In genomic region chr5:81003987-81004386, GRCh38 we compare ENCODE assay signal across 1 cellular context.
TF ChIP-seq lines count a peak whose summit lies in the region.

No MANE protein-coding gene starts in this region.

TF ChIP-seq in K562, 482 proteins besides CTCF, POLR2A, EP300 and RAD21 (continued from another document):
- TF ChIP-seq, protein P1, sequence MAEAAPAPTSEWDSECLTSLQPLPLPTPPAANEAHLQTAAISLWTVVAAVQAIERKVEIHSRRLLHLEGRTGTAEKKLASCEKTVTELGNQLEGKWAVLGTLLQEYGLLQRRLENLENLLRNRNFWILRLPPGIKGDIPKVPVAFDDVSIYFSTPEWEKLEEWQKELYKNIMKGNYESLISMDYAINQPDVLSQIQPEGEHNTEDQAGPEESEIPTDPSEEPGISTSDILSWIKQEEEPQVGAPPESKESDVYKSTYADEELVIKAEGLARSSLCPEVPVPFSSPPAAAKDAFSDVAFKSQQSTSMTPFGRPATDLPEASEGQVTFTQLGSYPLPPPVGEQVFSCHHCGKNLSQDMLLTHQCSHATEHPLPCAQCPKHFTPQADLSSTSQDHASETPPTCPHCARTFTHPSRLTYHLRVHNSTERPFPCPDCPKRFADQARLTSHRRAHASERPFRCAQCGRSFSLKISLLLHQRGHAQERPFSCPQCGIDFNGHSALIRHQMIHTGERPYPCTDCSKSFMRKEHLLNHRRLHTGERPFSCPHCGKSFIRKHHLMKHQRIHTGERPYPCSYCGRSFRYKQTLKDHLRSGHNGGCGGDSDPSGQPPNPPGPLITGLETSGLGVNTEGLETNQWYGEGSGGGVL (CRISPR knock-in tag; IDR thresholded peaks at IDR 0.05), result no peak
- TF ChIP-seq TBP (optimal IDR thresholded peaks at IDR 0.05; ENCODE audit: low read depth, low read length), result no peak
- TF ChIP-seq HES1 (IDR thresholded peaks at IDR 0.05; ENCODE audit: low read depth), result no peak
- no peak for TF ChIP-seq ZNF830 (CRISPR knock-in tag; IDR thresholded peaks at IDR 0.05)
- no peak for TF ChIP-seq TSC22D4 (tag; IDR thresholded peaks at IDR 0.05)
- no peak for TF ChIP-seq NR2C2 (CRISPR knock-in tag; IDR thresholded peaks at IDR 0.05)
- TF ChIP-seq NR2C2 (tag; IDR thresholded peaks at IDR 0.05), result no peak
- no peak for TF ChIP-seq NCOA6 (IDR thresholded peaks at IDR 0.05)
- no peak for TF ChIP-seq CAMTA2 (CRISPR knock-in tag; conservative IDR thresholded peaks at IDR 0.05)
- TF ChIP-seq, protein P2, sequence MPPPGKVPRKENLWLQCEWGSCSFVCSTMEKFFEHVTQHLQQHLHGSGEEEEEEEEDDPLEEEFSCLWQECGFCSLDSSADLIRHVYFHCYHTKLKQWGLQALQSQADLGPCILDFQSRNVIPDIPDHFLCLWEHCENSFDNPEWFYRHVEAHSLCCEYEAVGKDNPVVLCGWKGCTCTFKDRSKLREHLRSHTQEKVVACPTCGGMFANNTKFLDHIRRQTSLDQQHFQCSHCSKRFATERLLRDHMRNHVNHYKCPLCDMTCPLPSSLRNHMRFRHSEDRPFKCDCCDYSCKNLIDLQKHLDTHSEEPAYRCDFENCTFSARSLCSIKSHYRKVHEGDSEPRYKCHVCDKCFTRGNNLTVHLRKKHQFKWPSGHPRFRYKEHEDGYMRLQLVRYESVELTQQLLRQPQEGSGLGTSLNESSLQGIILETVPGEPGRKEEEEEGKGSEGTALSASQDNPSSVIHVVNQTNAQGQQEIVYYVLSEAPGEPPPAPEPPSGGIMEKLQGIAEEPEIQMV (tag; conservative IDR thresholded peaks at IDR 0.05; ENCODE audit: low read depth), result no peak
- no peak for TF ChIP-seq ZNF134 (CRISPR knock-in tag; conservative IDR thresholded peaks at IDR 0.05)
- no peak for TF ChIP-seq ZNF24 (IDR thresholded peaks at IDR 0.05)
- no peak for TF ChIP-seq NR2F6 (CRISPR knock-in tag; IDR thresholded peaks at IDR 0.05)
- TF ChIP-seq CGGBP1 (CRISPR knock-in tag; IDR thresholded peaks at IDR 0.05), result no peak
- TF ChIP-seq EHMT2 (IDR thresholded peaks at IDR 0.05), result no peak
- TF ChIP-seq ZNF644 (tag; IDR thresholded peaks at IDR 0.05; ENCODE audit: low read depth), result no peak
- TF ChIP-seq ZNF592 (IDR thresholded peaks at IDR 0.05), result no peak
